10 cellular contexts compared by ENCODE assay signal in the genomic region with DNA sequence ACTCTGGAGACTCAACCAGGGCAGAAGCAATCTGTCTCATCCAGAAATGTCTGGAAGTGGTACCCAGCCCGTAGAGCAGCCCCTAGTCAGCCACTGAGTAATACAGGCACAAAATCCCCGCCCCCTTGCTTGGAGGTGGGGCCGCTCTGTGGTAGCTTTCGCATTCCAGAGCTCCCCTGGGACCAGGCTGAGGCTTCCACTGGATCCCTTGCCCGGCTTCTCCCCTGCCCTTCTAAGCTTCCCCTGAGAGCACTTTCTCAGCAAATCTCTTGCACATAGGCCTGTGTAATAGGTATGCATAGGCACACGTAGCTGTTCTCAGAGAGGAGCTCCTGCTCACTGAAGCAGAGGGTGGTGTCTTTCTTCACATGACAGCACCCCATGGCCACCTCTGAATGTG.
A peak's percentile ranks its signal among the peaks of the same experiment; 100 is the strongest.
DNase-seq lines count a peak whose midpoint lies in the region; ATAC-seq and TF ChIP-seq lines count a peak whose summit lies in the region.
"Had no signal": no experiment of that assay in that cellular context is flagged by ENCODE, and none has a peak within 500 bp of the region (broad histone marks: within the 10 kb centered on the region; RNA-seq: fewer than 3 reads in every experiment).

No MANE protein-coding gene starts in this region.

- DNase-seq in GM04504 (ENCODE audit: low read depth) (peak; percentile 6), NB4 (ENCODE audit: low read depth) (peak; percentile 72), fibroblast of peridontal ligament (ENCODE audit: extremely low read depth) (peak; percentile 4), sciatic nerve (ENCODE audit: low spot score) (no peak), NCI-H128 (lab: John Stamatoyannopoulos, UW; ENCODE audit: unreplicated experiment) (no peak), GM19238 (ENCODE audit: insufficient read length, low spot score) (no peak)
- DNase-seq: T-helper 17 cell, thyroid gland had no signal

- no peak overlapping the region for H3K4me3 ChIP-seq in NB4 (ENCODE audit: low read depth, low read length)
- H3K4me3 ChIP-seq: thyroid gland had no signal

- TF ChIP-seq POLR2A in NB4 (IDR thresholded peaks at IDR 0.05; ENCODE audit: extremely low read depth, insufficient read length) = no peak

- ATAC-seq in sciatic nerve = peak; percentile 30
- no peak for ATAC-seq in HG03378 (IDR thresholded peaks at IDR 0.05; ENCODE audit: unreplicated experiment)
- ATAC-seq: esophagus mucosa, T-helper 17 cell had no signal

- no peak for TF ChIP-seq CTCF in NB4 (IDR thresholded peaks at IDR 0.05; ENCODE audit: low read depth, low read length)

- intact Hi-C loops in sciatic nerve (cut with DNase I) = no loop called here

Comparison
In these comparisons a context has a peak if more than half of its experiments do, and no peak if none do; other contexts are left out.
1. DNase-seq: peak in GM04504 (single experiment), NB4 (single experiment) and fibroblast of peridontal ligament (single experiment); none in sciatic nerve (single experiment), NCI-H128 (single experiment) and GM19238 (single experiment).